In genomic region chr3:128151758-128152274, GRCh38 we compare ENCODE assay signal across 1 cellular context.
TF ChIP-seq lines count a peak whose summit lies in the region.

No MANE protein-coding gene starts in this region.

TF ChIP-seq in HepG2, 621 proteins besides CTCF, POLR2A, EP300 and RAD21 (continued from another document and continues in another):
- TF ChIP-seq IKZF5 (CRISPR knock-in tag; IDR thresholded peaks at IDR 0.05) (peak; percentile 64), PLRG1 (conservative IDR thresholded peaks at IDR 0.05) (no peak), CREB3 (CRISPR knock-in tag; IDR thresholded peaks at IDR 0.05) (no peak; the same call in 1 of the 2 replicates), ARNT (IDR thresholded peaks at IDR 0.05) (no peak), ZNF264 (CRISPR knock-in tag; IDR thresholded peaks at IDR 0.05) (no peak; the same call in 1 of the 2 replicates), CAMTA2 (CRISPR knock-in tag; IDR thresholded peaks at IDR 0.05; ENCODE audit: borderline replicate concordance) (no peak), ZNF83 (CRISPR knock-in tag; IDR thresholded peaks at IDR 0.05; ENCODE audit: borderline replicate concordance) (no peak), RBM39 (IDR thresholded peaks at IDR 0.05; ENCODE audit: low read depth, low read length, poor library complexity, severe bottlenecking) (no peak), TARDBP (CRISPR knock-in tag; IDR thresholded peaks at IDR 0.05) (no peak), ZNF720 (CRISPR knock-in tag; IDR thresholded peaks at IDR 0.05) (no peak), GATAD2A (CRISPR knock-in tag; IDR thresholded peaks at IDR 0.05) (peak; percentile 87), NFAT5 (CRISPR knock-in tag; IDR thresholded peaks at IDR 0.05) (no peak), ZNF510 (CRISPR knock-in tag; IDR thresholded peaks at IDR 0.05; ENCODE audit: low read depth) (0 out of 2 replicates have a peak, but pooled peaks have one; percentile 65), ZNF781 (CRISPR knock-in tag; IDR thresholded peaks at IDR 0.05; ENCODE audit: borderline replicate concordance, not compliant biosample characterization) (peak; percentile 44), FOSL2 (CRISPR knock-in tag; IDR thresholded peaks at IDR 0.05) (peak; percentile 75), ZNF761 (CRISPR knock-in tag; conservative IDR thresholded peaks at IDR 0.05) (no peak), MEIS2 (CRISPR knock-in tag; IDR thresholded peaks at IDR 0.05) (no peak; the same call in 1 of the 2 replicates), ZBTB1 (CRISPR knock-in tag; IDR thresholded peaks at IDR 0.05; ENCODE audit: borderline replicate concordance) (peak; percentile 50; the same call in 1 of the 2 replicates), ZNF17 (CRISPR knock-in tag; IDR thresholded peaks at IDR 0.05) (no peak), TFE3 (CRISPR knock-in tag; IDR thresholded peaks at IDR 0.05) (peak; percentile 76), SYNCRIP (IDR thresholded peaks at IDR 0.05; ENCODE audit: insufficient read depth, low read depth, low read length) (no peak), ZNF766 (CRISPR knock-in tag; IDR thresholded peaks at IDR 0.05; ENCODE audit: borderline replicate concordance) (no peak), SOX5 (CRISPR knock-in tag; IDR thresholded peaks at IDR 0.05; ENCODE audit: borderline replicate concordance) (peak; percentile 67; the same call in 1 of the 2 replicates), GTF3A (CRISPR knock-in tag; conservative IDR thresholded peaks at IDR 0.05) (no peak), CEBPB (IDR thresholded peaks at IDR 0.05; ENCODE audit: borderline replicate concordance, low read depth, low read length) (no peak; the same call in 1 of the 2 replicates), JUND (CRISPR knock-in tag; IDR thresholded peaks at IDR 0.05) (no peak), BCL3 (CRISPR knock-in tag; IDR thresholded peaks at IDR 0.05) (peak; percentile 55; the same call in 1 of the 2 replicates), GRHL1 (CRISPR knock-in tag; conservative IDR thresholded peaks at IDR 0.05) (no peak), ZNF280B (CRISPR knock-in tag; IDR thresholded peaks at IDR 0.05; ENCODE audit: borderline replicate concordance) (no peak), ARNT2 (CRISPR knock-in tag; IDR thresholded peaks at IDR 0.05; ENCODE audit: low read depth) (no peak), TP53 (CRISPR knock-in tag; conservative IDR thresholded peaks at IDR 0.05) (no peak), REST (IDR thresholded peaks at IDR 0.05; ENCODE audit: borderline replicate concordance in 1 of 2, low read depth in 1 of 2, low read length in 2 of 2) (no peak), TCF7L2 (IDR thresholded peaks at IDR 0.05; ENCODE audit: low read depth, low read length) (no peak), STAG1 (CRISPR knock-in tag; IDR thresholded peaks at IDR 0.05) (no peak), MAF1 (CRISPR knock-in tag; IDR thresholded peaks at IDR 0.05; ENCODE audit: borderline replicate concordance) (no peak), BATF2 (CRISPR knock-in tag; IDR thresholded peaks at IDR 0.05) (no peak), MTF1 (CRISPR knock-in tag; IDR thresholded peaks at IDR 0.05) (no peak), USF2 (IDR thresholded peaks at IDR 0.05; ENCODE audit: low read depth, low read length) (no peak), USF2 (CRISPR knock-in tag; IDR thresholded peaks at IDR 0.05; ENCODE audit: borderline replicate concordance) (no peak), ZNF768 (CRISPR knock-in tag; IDR thresholded peaks at IDR 0.05) (no peak), CREM (IDR thresholded peaks at IDR 0.05) (peak; percentile 65; the same call in 1 of the 2 replicates), CREM (CRISPR knock-in tag; IDR thresholded peaks at IDR 0.05) (no peak), SRSF4 (IDR thresholded peaks at IDR 0.05; ENCODE audit: low read depth, low read length, poor library complexity, severe bottlenecking) (no peak), SP5 (CRISPR knock-in tag; IDR thresholded peaks at IDR 0.05; ENCODE audit: borderline replicate concordance, low read depth) (peak; percentile 33; the same call in 1 of the 2 replicates)
